In genomic region chr1:22330763-22331119, GRCh38 we compare ENCODE assay signal across 20 cellular contexts.
DNase-seq lines count a peak whose midpoint lies in the region; ATAC-seq, FAIRE-seq and TF ChIP-seq lines count a peak whose summit lies in the region.
"Had no signal": no experiment of that assay in that cellular context is flagged by ENCODE, and none has a peak within 500 bp of the region (broad histone marks: within the 10 kb centered on the region; RNA-seq: fewer than 3 reads in every experiment).

No MANE protein-coding gene starts in this region.

- BruUV-seq in HepG2 (replicated peaks; lab: Mats Ljungman, UMichigan), result no TSS peak
- BruUV-seq in Caco-2 (replicated peaks; lab: Mats Ljungman, UMichigan), result no TSS peak

- intact Hi-C loops in HepG2 (cut with micrococcal nuclease; ENCODE audit: unreplicated experiment) (no loop called here), right lobe of liver (cut with DNase I) (no loop called here), dorsolateral prefrontal cortex (cut with DNase I) (no loop called here), Caco-2 (cut with micrococcal nuclease; ENCODE audit: unreplicated experiment) (no loop called here)

- FAIRE-seq in HepG2 (lab: Jason Lieb, UNC), result no peak
- FAIRE-seq: A204.1, D721Med, GM12892, H54 had no signal

- no peak overlapping the region for H3K9ac ChIP-seq in HepG2 (ENCODE audit: insufficient read depth, low read depth, low read length)

- CTCF ChIA-PET in HepG2 (lab: Yijun Ruan, JAX; ENCODE audit: low intra/inter-chr PET ratio, low total read pairs), result no interaction called here
- CTCF ChIA-PET in Caco-2 (lab: Charles Lee), result no interaction called here

- H3K4me1 ChIP-seq in HepG2 (ENCODE audit: insufficient read depth, low read length), result peaks cover 10% of the 10 kb centered on the region
- H3K4me1 ChIP-seq in right lobe of liver, result no peaks in the 10 kb centered on the region
- no peaks in the 10 kb centered on the region for H3K4me1 ChIP-seq in Caco-2
- H3K4me1 ChIP-seq: HAP-1 had no signal

- H3K27ac ChIP-seq in HepG2 (ENCODE audit: extremely low read length, insufficient read depth, low read length) (no peak overlapping the region), right lobe of liver (no peak overlapping the region), dorsolateral prefrontal cortex (no peak overlapping the region)
- H3K27ac ChIP-seq: 22Rv1 had no signal

- no peak overlapping the region for H3K4me2 ChIP-seq in HepG2 (ENCODE audit: low read depth, low read length)

- H2AFZ ChIP-seq in HepG2 (ENCODE audit: low read length), result no peak overlapping the region

- H3K4me3 ChIP-seq in HepG2 (replicated peaks in 1 of 3; ENCODE audit: insufficient read depth in 1 of 3, low read depth in 2 of 3, low read length in 3 of 3) (no peak overlapping the region), right lobe of liver (no peak overlapping the region), dorsolateral prefrontal cortex (no peak overlapping the region), Caco-2 (ENCODE audit: low read depth, low read length) (no peak overlapping the region)
- H3K4me3 ChIP-seq: HAP-1 had no signal

- no peak for TF ChIP-seq RAD21 in HepG2 (CRISPR knock-in tag; IDR thresholded peaks at IDR 0.05)

- ATAC-seq in HepG2, result no peak
- no peak for ATAC-seq in right lobe of liver

- H3K4me1 Mint-ChIP-seq in brain, result peaks cover 32% of the 10 kb centered on the region
- H3K4me1 Mint-ChIP-seq in nephron, result peaks cover 86% of the 10 kb centered on the region
- H3K4me1 Mint-ChIP-seq in Caco-2 (ENCODE audit: low read depth, unreplicated experiment), result peaks cover 6% of the 10 kb centered on the region
- H3K4me1 Mint-ChIP-seq: B cell; CD4-positive, alpha-beta memory T cell had no signal

- no peaks in the 10 kb centered on the region for H3K9me3 ChIP-seq in HepG2 (ENCODE audit: low read length)
- no peaks in the 10 kb centered on the region for H3K9me3 ChIP-seq in right lobe of liver
- no peaks in the 10 kb centered on the region for H3K9me3 ChIP-seq in Caco-2
- H3K9me3 ChIP-seq: HAP-1 had no signal

- H3K79me2 ChIP-seq in HepG2 (ENCODE audit: insufficient read depth, low read length), result no peaks in the 10 kb centered on the region

- H4K20me1 ChIP-seq in HepG2 (ENCODE audit: insufficient read depth, low read length), result no peaks in the 10 kb centered on the region

- in situ Hi-C loops in HepG2 (cut with HindIII; ENCODE audit: extremely low pct_ligation_motif_present, low pct_unique_long_range_greater_than_20kb), result no loop called here

- POLR2A ChIA-PET in HepG2 (lab: Yijun Ruan, JAX), result no interaction called here
- POLR2A ChIA-PET in Caco-2 (lab: Charles Lee), result no interaction called here

- 0% methylated on average over 1 of the region's 1 CpG for WGBS in HepG2 (ENCODE audit: low lambda C conversion rate)
- WGBS in right lobe of liver (ENCODE audit: insufficient coverage, low coverage, low lambda C conversion rate, missing lambda C conversion rate), result 43% methylated on average over 1 of the region's 1 CpG

- H3K27me3 ChIP-seq in HepG2 (ENCODE audit: control insufficient read depth in 1 of 2, insufficient read depth in 2 of 2, low read length in 2 of 2) (peaks cover 1 to 68% of the 10 kb centered on the region in 2 experiments; a peak in 4 of 5 replicates), right lobe of liver (no peaks in the 10 kb centered on the region), dorsolateral prefrontal cortex (peaks cover 0 to 21% (median 0%) of the 10 kb centered on the region in 45 donors), Caco-2 (replicated peaks; ENCODE audit: control insufficient read depth, insufficient read depth, low read length) (no peaks in the 10 kb centered on the region)

- no peak for DNase-seq in HepG2 (ENCODE audit: low spot score)
- DNase-seq in right lobe of liver, result no peak
- DNase-seq in dorsolateral prefrontal cortex, result no peak
- no peak for DNase-seq in Caco-2
- DNase-seq: C1 segment of cervical spinal cord; CD4-positive, alpha-beta memory T cell; COR-L47; DMS 273 treated with DMSO at 0.1 percent for 48 hours; DMS79 treated with DMSO at 0.1 percent for 48 hours; GF-D8; GOT3 had no signal

- H3K27ac Mint-ChIP-seq in brain, result peak overlapping the region in 3 of 5 experiments; percentile 8 to 75 (median 66)
- peak overlapping the region; percentile 81 to 95 (median 92) for H3K27ac Mint-ChIP-seq in nephron
- H3K27ac Mint-ChIP-seq in Caco-2 (ENCODE audit: unreplicated experiment), result no peak overlapping the region
- H3K27ac Mint-ChIP-seq: B cell; CD4-positive, alpha-beta memory T cell had no signal

- H3K9me3 Mint-ChIP-seq in brain, result peaks cover 0 to 8% (median 2%) of the 10 kb centered on the region in 5 experiments
- no peaks in the 10 kb centered on the region for H3K9me3 Mint-ChIP-seq in nephron
- peaks cover 10% of the 10 kb centered on the region for H3K9me3 Mint-ChIP-seq in Caco-2 (ENCODE audit: unreplicated experiment)

- H3K27me3 Mint-ChIP-seq in brain (peaks cover 24% of the 10 kb centered on the region), nephron (ENCODE audit: low read depth) (peaks cover 34% of the 10 kb centered on the region), Caco-2 (ENCODE audit: insufficient read depth, unreplicated experiment) (peaks cover 7% of the 10 kb centered on the region)

- no peak for TF ChIP-seq EP300 in HepG2 (IDR thresholded peaks at IDR 0.05; ENCODE audit: low read depth in 2 of 2, low read length in 2 of 2)
- no peak for TF ChIP-seq EP300 in HepG2 (CRISPR knock-in tag; IDR thresholded peaks at IDR 0.05; ENCODE audit: borderline replicate concordance)

- no peak overlapping the region for H3K4me3 Mint-ChIP-seq in brain
- peak overlapping the region in 1 of 3 experiments; percentile 36 for H3K4me3 Mint-ChIP-seq in nephron
- H3K4me3 Mint-ChIP-seq in Caco-2 (ENCODE audit: unreplicated experiment), result no peak overlapping the region
- H3K4me3 Mint-ChIP-seq: B cell; CD4-positive, alpha-beta memory T cell had no signal

- TF ChIP-seq POLR2A in HepG2 (IDR thresholded peaks at IDR 0.05; ENCODE audit: insufficient read depth in 1 of 2, low read depth in 2 of 2, low read length in 2 of 2), result no peak
- TF ChIP-seq POLR2A in right lobe of liver (IDR thresholded peaks at IDR 0.05), result no peak

- no peaks in the 10 kb centered on the region for H3K36me3 ChIP-seq in HepG2 (replicated peaks in 1 of 2; ENCODE audit: control insufficient read depth in 1 of 2, insufficient read depth in 2 of 2, low read length in 2 of 2)
- no peaks in the 10 kb centered on the region for H3K36me3 ChIP-seq in right lobe of liver
- H3K36me3 ChIP-seq in Caco-2 (ENCODE audit: control insufficient read depth, insufficient read depth, low read length), result no peaks in the 10 kb centered on the region
- H3K36me3 ChIP-seq: HAP-1 had no signal

- TF ChIP-seq CTCF in HepG2 (CRISPR knock-in tag; IDR thresholded peaks at IDR 0.05) (no peak), right lobe of liver (IDR thresholded peaks at IDR 0.05) (no peak), brain (conservative IDR thresholded peaks at IDR 0.05) (no peak), nephron (IDR thresholded peaks at IDR 0.05; ENCODE audit: unreplicated experiment in 3 of 3) (no peak), dorsolateral prefrontal cortex (IDR thresholded peaks at IDR 0.05 in 54 of 56, conservative IDR thresholded peaks at IDR 0.05 in 2 of 56; ENCODE audit: low read depth in 1 of 56, partially characterized antibody in 56 of 56) (no peak), Caco-2 (IDR thresholded peaks at IDR 0.05; ENCODE audit: insufficient read depth in 1 of 2, low read depth in 1 of 2, low read length in 1 of 2, severe bottlenecking in 1 of 2, unreplicated experiment in 1 of 2) (no peak)

- H3K36me3 Mint-ChIP-seq in brain, result no peaks in the 10 kb centered on the region
- no peaks in the 10 kb centered on the region for H3K36me3 Mint-ChIP-seq in nephron (ENCODE audit: low read depth)
- no peaks in the 10 kb centered on the region for H3K36me3 Mint-ChIP-seq in Caco-2 (ENCODE audit: insufficient read depth, unreplicated experiment)
- H3K36me3 Mint-ChIP-seq: CD4-positive, alpha-beta memory T cell had no signal

TF ChIP-seq in HepG2, 621 proteins besides CTCF, POLR2A, EP300 and RAD21:
- TF ChIP-seq HNRNPLL (IDR thresholded peaks at IDR 0.05; ENCODE audit: low read depth, low read length, poor library complexity, severe bottlenecking), result no peak
- peak; percentile 21 for TF ChIP-seq HNRNPK (IDR thresholded peaks at IDR 0.05; ENCODE audit: low read depth, low read length, poor library complexity, severe bottlenecking)
